ENCODE assay signal across 35 cellular contexts in the genomic region with DNA sequence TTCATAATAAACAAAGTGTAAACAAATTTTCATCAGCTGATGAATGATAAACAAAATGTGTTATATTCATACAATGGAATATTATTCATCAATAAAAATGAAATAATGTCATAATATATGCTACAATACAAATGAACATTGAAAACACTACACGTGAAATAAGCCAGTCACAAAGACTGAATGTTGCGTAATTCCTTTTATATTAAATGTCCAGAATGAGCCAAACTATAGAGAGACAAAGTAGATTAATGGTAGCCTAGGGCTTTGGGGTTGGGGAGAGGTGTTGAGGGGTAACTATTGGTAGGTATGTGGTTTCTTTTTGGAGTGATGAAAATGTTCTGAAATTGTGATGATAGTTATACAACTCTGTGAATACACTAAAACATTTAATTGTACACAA.
"Had no signal": no experiment of that assay in that cellular context is flagged by ENCODE, and none has a peak within 500 bp of the region (broad histone marks: within the 10 kb centered on the region; RNA-seq: fewer than 3 reads in every experiment).

No MANE protein-coding gene starts in this region.

- DNase-seq: MG63, MM.1S, MV-4-11, NCI-H1048, NCI-H1092, NCI-H1092 treated with DMSO at 0.1 percent for 48 hours, NCI-H1105, NCI-H1105 treated with DMSO at 0.1 percent for 48 hours, NCI-H1417, NCI-H1417 treated with DMSO at 0.1 percent for 48 hours, NCI-H1436, NCI-H1436 treated with DMSO at 0.1 percent for 48 hours, NCI-H146, NCI-H1694, NCI-H1694 treated with DMSO at 0.1 percent for 48 hours, NCI-H187, NCI-H187 treated with DMSO at 0.1 percent for 48 hours, NCI-H1930, NCI-H2029, NCI-H2029 treated with DMSO at 0.1 percent for 48 hours, NCI-H2081, NCI-H2081 treated with DMSO at 0.1 percent for 48 hours, NCI-H2107, NCI-H2171, NCI-H2171 treated with DMSO at 0.1 percent for 48 hours, NCI-H2227 treated with DMSO at 0.1 percent for 48 hours, NCI-H226, NCI-H345, NCI-H446, NCI-H446 treated with DMSO at 0.1 percent for 48 hours, NCI-H510A, NCI-H510A treated with DMSO at 0.1 percent for 48 hours, NCI-H524, NCI-H524 treated with DMSO at 0.1 percent for 48 hours, NCI-H526 had no signal

- H3K4me3 ChIP-seq: MG63 had no signal

- H3K36me3 ChIP-seq: MG63 had no signal

- H3K27me3 ChIP-seq: MG63 had no signal

- H3K9me3 ChIP-seq: MG63 had no signal
